Comparison of ENCODE assay signal across 1 cellular context in the genomic region with DNA sequence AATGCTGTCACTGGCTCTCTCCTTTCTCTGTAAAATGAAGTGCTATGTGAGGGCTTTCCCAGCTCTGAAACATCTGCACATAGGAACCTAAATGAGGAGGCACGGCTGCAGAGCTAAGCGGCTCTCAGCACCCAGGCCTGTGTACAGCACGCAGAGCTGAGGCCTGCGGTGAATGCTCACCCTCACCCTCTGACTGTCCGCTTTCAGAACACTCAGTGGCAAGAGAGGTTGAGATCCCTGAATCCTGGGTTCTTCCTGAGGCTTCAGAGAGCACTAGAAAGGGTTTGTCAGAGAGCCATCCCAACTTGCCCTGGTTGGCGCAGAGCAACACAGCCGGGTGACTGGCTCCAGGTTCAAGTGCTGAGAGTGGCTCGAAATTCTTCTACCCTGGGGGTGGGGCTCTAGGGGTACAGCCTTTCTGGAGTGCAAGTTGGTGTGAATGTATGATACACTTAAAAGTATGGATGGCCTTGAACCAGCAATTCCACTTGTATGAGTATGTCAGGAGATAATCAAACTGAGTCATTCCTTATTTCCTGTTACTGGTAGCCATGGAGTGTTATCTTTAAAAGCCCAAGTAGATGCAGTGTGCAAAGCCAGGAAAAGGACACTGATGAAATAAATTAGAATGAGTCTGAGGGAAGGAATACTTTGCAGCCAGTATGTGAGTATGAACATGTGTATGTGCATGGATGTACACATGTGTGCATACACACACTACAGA.
TF ChIP-seq lines count a peak whose summit lies in the region.

No MANE protein-coding gene starts in this region.

TF ChIP-seq in HepG2, 621 proteins besides CTCF, POLR2A, EP300 and RAD21 (continued from another document):
- TF ChIP-seq, protein P1, sequence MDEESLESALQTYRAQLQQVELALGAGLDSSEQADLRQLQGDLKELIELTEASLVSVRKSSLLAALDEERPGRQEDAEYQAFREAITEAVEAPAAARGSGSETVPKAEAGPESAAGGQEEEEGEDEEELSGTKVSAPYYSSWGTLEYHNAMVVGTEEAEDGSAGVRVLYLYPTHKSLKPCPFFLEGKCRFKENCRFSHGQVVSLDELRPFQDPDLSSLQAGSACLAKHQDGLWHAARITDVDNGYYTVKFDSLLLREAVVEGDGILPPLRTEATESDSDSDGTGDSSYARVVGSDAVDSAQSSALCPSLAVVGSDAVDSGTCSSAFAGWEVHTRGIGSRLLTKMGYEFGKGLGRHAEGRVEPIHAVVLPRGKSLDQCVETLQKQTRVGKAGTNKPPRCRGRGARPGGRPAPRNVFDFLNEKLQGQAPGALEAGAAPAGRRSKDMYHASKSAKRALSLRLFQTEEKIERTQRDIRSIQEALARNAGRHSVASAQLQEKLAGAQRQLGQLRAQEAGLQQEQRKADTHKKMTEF (CRISPR knock-in tag; IDR thresholded peaks at IDR 0.05) = peak; percentile 44; the same call in 1 of the 2 replicates
- no peak for TF ChIP-seq EED (CRISPR knock-in tag; IDR thresholded peaks at IDR 0.05)
- TF ChIP-seq EHMT2 (IDR thresholded peaks at IDR 0.05; ENCODE audit: borderline replicate concordance, low read depth, low read length) = no peak
- TF ChIP-seq ZNF24 (IDR thresholded peaks at IDR 0.05) = peak; percentile 73; the same call in 1 of the 2 replicates
- TF ChIP-seq ZFX (CRISPR knock-in tag; IDR thresholded peaks at IDR 0.05; ENCODE audit: low read depth) = 0 out of 2 replicates have a peak, but pooled peaks have one; percentile 11
- TF ChIP-seq, protein P2, sequence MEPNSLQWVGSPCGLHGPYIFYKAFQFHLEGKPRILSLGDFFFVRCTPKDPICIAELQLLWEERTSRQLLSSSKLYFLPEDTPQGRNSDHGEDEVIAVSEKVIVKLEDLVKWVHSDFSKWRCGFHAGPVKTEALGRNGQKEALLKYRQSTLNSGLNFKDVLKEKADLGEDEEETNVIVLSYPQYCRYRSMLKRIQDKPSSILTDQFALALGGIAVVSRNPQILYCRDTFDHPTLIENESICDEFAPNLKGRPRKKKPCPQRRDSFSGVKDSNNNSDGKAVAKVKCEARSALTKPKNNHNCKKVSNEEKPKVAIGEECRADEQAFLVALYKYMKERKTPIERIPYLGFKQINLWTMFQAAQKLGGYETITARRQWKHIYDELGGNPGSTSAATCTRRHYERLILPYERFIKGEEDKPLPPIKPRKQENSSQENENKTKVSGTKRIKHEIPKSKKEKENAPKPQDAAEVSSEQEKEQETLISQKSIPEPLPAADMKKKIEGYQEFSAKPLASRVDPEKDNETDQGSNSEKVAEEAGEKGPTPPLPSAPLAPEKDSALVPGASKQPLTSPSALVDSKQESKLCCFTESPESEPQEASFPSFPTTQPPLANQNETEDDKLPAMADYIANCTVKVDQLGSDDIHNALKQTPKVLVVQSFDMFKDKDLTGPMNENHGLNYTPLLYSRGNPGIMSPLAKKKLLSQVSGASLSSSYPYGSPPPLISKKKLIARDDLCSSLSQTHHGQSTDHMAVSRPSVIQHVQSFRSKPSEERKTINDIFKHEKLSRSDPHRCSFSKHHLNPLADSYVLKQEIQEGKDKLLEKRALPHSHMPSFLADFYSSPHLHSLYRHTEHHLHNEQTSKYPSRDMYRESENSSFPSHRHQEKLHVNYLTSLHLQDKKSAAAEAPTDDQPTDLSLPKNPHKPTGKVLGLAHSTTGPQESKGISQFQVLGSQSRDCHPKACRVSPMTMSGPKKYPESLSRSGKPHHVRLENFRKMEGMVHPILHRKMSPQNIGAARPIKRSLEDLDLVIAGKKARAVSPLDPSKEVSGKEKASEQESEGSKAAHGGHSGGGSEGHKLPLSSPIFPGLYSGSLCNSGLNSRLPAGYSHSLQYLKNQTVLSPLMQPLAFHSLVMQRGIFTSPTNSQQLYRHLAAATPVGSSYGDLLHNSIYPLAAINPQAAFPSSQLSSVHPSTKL (CRISPR knock-in tag; IDR thresholded peaks at IDR 0.05) = peak; percentile 47; the same call in 1 of the 2 replicates
- no peak for TF ChIP-seq ZNF44 (CRISPR knock-in tag; IDR thresholded peaks at IDR 0.05)
- no peak for TF ChIP-seq ZFP36L1 (CRISPR knock-in tag; IDR thresholded peaks at IDR 0.05)
- TF ChIP-seq, protein P3, sequence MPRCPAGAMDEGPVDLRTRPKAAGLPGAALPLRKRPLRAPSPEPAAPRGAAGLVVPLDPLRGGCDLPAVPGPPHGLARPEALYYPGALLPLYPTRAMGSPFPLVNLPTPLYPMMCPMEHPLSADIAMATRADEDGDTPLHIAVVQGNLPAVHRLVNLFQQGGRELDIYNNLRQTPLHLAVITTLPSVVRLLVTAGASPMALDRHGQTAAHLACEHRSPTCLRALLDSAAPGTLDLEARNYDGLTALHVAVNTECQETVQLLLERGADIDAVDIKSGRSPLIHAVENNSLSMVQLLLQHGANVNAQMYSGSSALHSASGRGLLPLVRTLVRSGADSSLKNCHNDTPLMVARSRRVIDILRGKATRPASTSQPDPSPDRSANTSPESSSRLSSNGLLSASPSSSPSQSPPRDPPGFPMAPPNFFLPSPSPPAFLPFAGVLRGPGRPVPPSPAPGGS (CRISPR knock-in tag; IDR thresholded peaks at IDR 0.05) = 0 out of 2 replicates have a peak, but pooled peaks have one; percentile 17
- TF ChIP-seq, protein P4, sequence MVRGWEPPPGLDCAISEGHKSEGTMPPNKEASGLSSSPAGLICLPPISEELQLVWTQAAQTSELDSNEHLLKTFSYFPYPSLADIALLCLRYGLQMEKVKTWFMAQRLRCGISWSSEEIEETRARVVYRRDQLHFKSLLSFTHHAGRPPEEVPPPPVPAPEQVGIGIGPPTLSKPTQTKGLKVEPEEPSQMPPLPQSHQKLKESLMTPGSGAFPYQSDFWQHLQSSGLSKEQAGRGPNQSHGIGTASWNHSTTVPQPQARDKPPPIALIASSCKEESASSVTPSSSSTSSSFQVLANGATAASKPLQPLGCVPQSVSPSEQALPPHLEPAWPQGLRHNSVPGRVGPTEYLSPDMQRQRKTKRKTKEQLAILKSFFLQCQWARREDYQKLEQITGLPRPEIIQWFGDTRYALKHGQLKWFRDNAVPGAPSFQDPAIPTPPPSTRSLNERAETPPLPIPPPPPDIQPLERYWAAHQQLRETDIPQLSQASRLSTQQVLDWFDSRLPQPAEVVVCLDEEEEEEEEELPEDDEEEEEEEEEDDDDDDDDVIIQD (CRISPR knock-in tag; IDR thresholded peaks at IDR 0.05; ENCODE audit: low read depth) = no peak
- TF ChIP-seq, protein P5, sequence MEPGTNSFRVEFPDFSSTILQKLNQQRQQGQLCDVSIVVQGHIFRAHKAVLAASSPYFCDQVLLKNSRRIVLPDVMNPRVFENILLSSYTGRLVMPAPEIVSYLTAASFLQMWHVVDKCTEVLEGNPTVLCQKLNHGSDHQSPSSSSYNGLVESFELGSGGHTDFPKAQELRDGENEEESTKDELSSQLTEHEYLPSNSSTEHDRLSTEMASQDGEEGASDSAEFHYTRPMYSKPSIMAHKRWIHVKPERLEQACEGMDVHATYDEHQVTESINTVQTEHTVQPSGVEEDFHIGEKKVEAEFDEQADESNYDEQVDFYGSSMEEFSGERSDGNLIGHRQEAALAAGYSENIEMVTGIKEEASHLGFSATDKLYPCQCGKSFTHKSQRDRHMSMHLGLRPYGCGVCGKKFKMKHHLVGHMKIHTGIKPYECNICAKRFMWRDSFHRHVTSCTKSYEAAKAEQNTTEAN (CRISPR knock-in tag; conservative IDR thresholded peaks at IDR 0.05) = 0 out of 2 replicates have a peak, but pooled peaks have one; percentile 39
- no peak for TF ChIP-seq MAZ (IDR thresholded peaks at IDR 0.05; ENCODE audit: borderline replicate concordance, low read depth, low read length)
- no peak for TF ChIP-seq MAZ (CRISPR knock-in tag; IDR thresholded peaks at IDR 0.05; ENCODE audit: low read depth)
- no peak for TF ChIP-seq SMAD3 (CRISPR knock-in tag; IDR thresholded peaks at IDR 0.05)
- TF ChIP-seq ETV5 (CRISPR knock-in tag; IDR thresholded peaks at IDR 0.05; ENCODE audit: borderline replicate concordance) = peak; percentile 54; the same call in 1 of the 2 replicates
- TF ChIP-seq, protein P6, sequence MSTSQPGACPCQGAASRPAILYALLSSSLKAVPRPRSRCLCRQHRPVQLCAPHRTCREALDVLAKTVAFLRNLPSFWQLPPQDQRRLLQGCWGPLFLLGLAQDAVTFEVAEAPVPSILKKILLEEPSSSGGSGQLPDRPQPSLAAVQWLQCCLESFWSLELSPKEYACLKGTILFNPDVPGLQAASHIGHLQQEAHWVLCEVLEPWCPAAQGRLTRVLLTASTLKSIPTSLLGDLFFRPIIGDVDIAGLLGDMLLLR (CRISPR knock-in tag; IDR thresholded peaks at IDR 0.05) = no peak
- TF ChIP-seq, protein P7, sequence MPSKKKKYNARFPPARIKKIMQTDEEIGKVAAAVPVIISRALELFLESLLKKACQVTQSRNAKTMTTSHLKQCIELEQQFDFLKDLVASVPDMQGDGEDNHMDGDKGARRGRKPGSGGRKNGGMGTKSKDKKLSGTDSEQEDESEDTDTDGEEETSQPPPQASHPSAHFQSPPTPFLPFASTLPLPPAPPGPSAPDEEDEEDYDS (CRISPR knock-in tag; IDR thresholded peaks at IDR 0.05) = peak; percentile 50; the same call in 1 of the 2 replicates
- no peak for TF ChIP-seq SRSF9 (IDR thresholded peaks at IDR 0.05; ENCODE audit: borderline replicate concordance, insufficient read depth, low read depth, low read length, poor library complexity, severe bottlenecking)
- peak; percentile 43; the same call in 1 of the 2 replicates for TF ChIP-seq GATAD2A (CRISPR knock-in tag; IDR thresholded peaks at IDR 0.05)
- 0 out of 2 replicates have a peak, but pooled peaks have one; percentile 46 for TF ChIP-seq GATA4 (IDR thresholded peaks at IDR 0.05; ENCODE audit: borderline replicate concordance, low read depth)
- TF ChIP-seq RXRA (CRISPR knock-in tag; IDR thresholded peaks at IDR 0.05) = no peak
- TF ChIP-seq ZBTB38 (CRISPR knock-in tag; IDR thresholded peaks at IDR 0.05) = peak; percentile 95
- TF ChIP-seq ZNF615 (CRISPR knock-in tag; IDR thresholded peaks at IDR 0.05; ENCODE audit: borderline replicate concordance) = no peak
- TF ChIP-seq FOXA3 (CRISPR knock-in tag; IDR thresholded peaks at IDR 0.05) = peak; percentile 43
